Comparison of ENCODE assay signal across 38 cellular contexts in genomic region chr4:115076691-115077090, GRCh38. TPM values are rescaled to one million over a fixed set of nuclear protein-coding genes. Genes with fewer than 3 reads are reported as not detected.
"Had no signal": no experiment of that assay in that cellular context is flagged by ENCODE, and none has a peak within 500 bp of the region (broad histone marks: within the 10 kb centered on the region; RNA-seq: fewer than 3 reads in every experiment).

No MANE protein-coding gene starts in this region.

- DNase-seq: Karpas-422, Kasumi-1, MG63, MV-4-11, NCI-H1048, NCI-H1092, NCI-H1092 treated with DMSO at 0.1 percent for 48 hours, NCI-H1105, NCI-H1105 treated with DMSO at 0.1 percent for 48 hours, NCI-H1417, NCI-H1417 treated with DMSO at 0.1 percent for 48 hours, NCI-H1436, NCI-H1436 treated with DMSO at 0.1 percent for 48 hours, NCI-H146, NCI-H1694, NCI-H1694 treated with DMSO at 0.1 percent for 48 hours, NCI-H187, NCI-H187 treated with DMSO at 0.1 percent for 48 hours, NCI-H1930, NCI-H2029, NCI-H2029 treated with DMSO at 0.1 percent for 48 hours, NCI-H2081, NCI-H2081 treated with DMSO at 0.1 percent for 48 hours, NCI-H2107, NCI-H2171, NCI-H2171 treated with DMSO at 0.1 percent for 48 hours, NCI-H2227 treated with DMSO at 0.1 percent for 48 hours, NCI-H226, NCI-H345, NCI-H446, NCI-H446 treated with DMSO at 0.1 percent for 48 hours, NCI-H510A, NCI-H510A treated with DMSO at 0.1 percent for 48 hours, NCI-H524, NCI-H524 treated with DMSO at 0.1 percent for 48 hours had no signal

- H3K9me3 ChIP-seq: MG63 had no signal

- H3K36me3 ChIP-seq: MG63 had no signal

- H3K27me3 ChIP-seq: MG63 had no signal

- H3K4me3 ChIP-seq: MG63 had no signal

RNA-seq across cellular contexts. Expression of gene NDST4, which starts 36.7 kb away (rescaled TPM):
- total RNA-seq: LHCN-M2, M059J, MCF 10A had no signal
